Comparison of ENCODE assay signal across 8 cellular contexts in genomic region chr12:5432011-5432400, GRCh38. TPM values are rescaled to one million over a fixed set of nuclear protein-coding genes. Genes with fewer than 3 reads are reported as not detected.
DNase-seq lines count a peak whose midpoint lies in the region; ATAC-seq and TF ChIP-seq lines count a peak whose summit lies in the region.

TSS of gene NTF3 (plus strand) at chr12:5432108. CDS start at chr12:5432325, 217 bp downstream.

- H3K27ac ChIP-seq in osteoblast (ENCODE audit: low read depth, low read length) = no peak within 1 kb of the TSS

- in situ Hi-C loops in GM13976 (cut with MboI; ENCODE audit: low sequenced_read_pairs, unreplicated experiment) = no loop called here
- in situ Hi-C loops in HAP-1 (cut with MboI; ENCODE audit: low sequenced_read_pairs) = no loop called here

- peak within 1 kb of the TSS; percentile 67 for H3K4me2 ChIP-seq in osteoblast (ENCODE audit: insufficient read depth, low read length)

- DNase-seq in GM13976 (ENCODE audit: low spot score) = peak; percentile 31
- peak; percentile 15 for DNase-seq in NCI-H526 treated with DMSO at 0.1 percent for 48 hours (lab: John Stamatoyannopoulos, UW)
- peak; percentile 2 for DNase-seq in fibroblast of mammary gland (ENCODE audit: low read depth)
- peak; percentile 87 for DNase-seq in osteoblast (ENCODE audit: insufficient read length, low spot score, missing footprints)
- DNase-seq in MV-4-11 (lab: John Stamatoyannopoulos, UW) = no peak
- no peak for DNase-seq in mesenteric fat pad (ENCODE audit: low spot score)
- DNase-seq in HAP-1 (ENCODE audit: low spot score in 2 of 2) = no peak

- TF ChIP-seq CTCF in GM13976 (IDR thresholded peaks at IDR 0.05; ENCODE audit: borderline replicate concordance, control extremely low read depth, extremely low read depth, insufficient read depth, missing control alignments) (no peak), fibroblast of mammary gland (conservative IDR thresholded peaks at IDR 0.05; ENCODE audit: control insufficient read depth, insufficient read depth, low read depth, low read length) (no peak), osteoblast (IDR thresholded peaks at IDR 0.05; ENCODE audit: extremely low read depth, low read depth, low read length) (no peak)

- H3K4me1 ChIP-seq in osteoblast (ENCODE audit: insufficient read depth, low read length) (no peaks in the 10 kb centered on the region), HAP-1 (no peaks in the 10 kb centered on the region)

- H3K36me3 ChIP-seq in osteoblast (ENCODE audit: insufficient read depth, low read length) (no peaks in the 10 kb centered on the region), HAP-1 (replicated peaks) (no peaks in the 10 kb centered on the region)

- peaks cover 71% of the 10 kb centered on the region for H3K27me3 ChIP-seq in osteoblast (ENCODE audit: insufficient read depth, low read length)
- peaks cover 4% of the 10 kb centered on the region; the same call in 1 of the 2 replicates for H3K27me3 ChIP-seq in HAP-1 (ENCODE audit: low read depth)

- no peak within 1 kb of the TSS for H2AFZ ChIP-seq in osteoblast (ENCODE audit: low read length)

- no peaks in the 10 kb centered on the region for H3K79me2 ChIP-seq in osteoblast (ENCODE audit: insufficient read depth, low read length)

- no peaks in the 10 kb centered on the region for H3K9me3 ChIP-seq in osteoblast (ENCODE audit: low read depth, low read length)
- no peaks in the 10 kb centered on the region for H3K9me3 ChIP-seq in HAP-1

- H3K4me3 ChIP-seq in fibroblast of mammary gland (ENCODE audit: control insufficient read depth, low read depth, low read length) (no peak within 1 kb of the TSS), osteoblast (ENCODE audit: insufficient read depth, low read length) (peak within 1 kb of the TSS; percentile 53), HAP-1 (no peak within 1 kb of the TSS)

- ATAC-seq in HG02938 (IDR thresholded peaks at IDR 0.05; ENCODE audit: unreplicated experiment) = no peak

- no peaks in the 10 kb centered on the region for H4K20me1 ChIP-seq in osteoblast (ENCODE audit: insufficient read depth, low read length)

RNA-seq across cellular contexts. Expression of gene NTF3, which starts in this region (rescaled TPM):
- total RNA-seq in osteoblast (under 0.01 and 1.1 TPM in 2 replicates), mesenteric fat pad (0.84 TPM)

Comparison
In these comparisons a context has a peak if more than half of its experiments do, and no peak if none do; other contexts are left out.
1. DNase-seq: peak in GM13976 (single experiment), NCI-H526 treated with DMSO at 0.1 percent for 48 hours (single experiment), fibroblast of mammary gland (single experiment) and osteoblast (single experiment); none in MV-4-11 (single experiment), mesenteric fat pad (single experiment) and HAP-1 (0 of 2).